Comparison of ENCODE assay signal across 12 cellular contexts in the genomic region with DNA sequence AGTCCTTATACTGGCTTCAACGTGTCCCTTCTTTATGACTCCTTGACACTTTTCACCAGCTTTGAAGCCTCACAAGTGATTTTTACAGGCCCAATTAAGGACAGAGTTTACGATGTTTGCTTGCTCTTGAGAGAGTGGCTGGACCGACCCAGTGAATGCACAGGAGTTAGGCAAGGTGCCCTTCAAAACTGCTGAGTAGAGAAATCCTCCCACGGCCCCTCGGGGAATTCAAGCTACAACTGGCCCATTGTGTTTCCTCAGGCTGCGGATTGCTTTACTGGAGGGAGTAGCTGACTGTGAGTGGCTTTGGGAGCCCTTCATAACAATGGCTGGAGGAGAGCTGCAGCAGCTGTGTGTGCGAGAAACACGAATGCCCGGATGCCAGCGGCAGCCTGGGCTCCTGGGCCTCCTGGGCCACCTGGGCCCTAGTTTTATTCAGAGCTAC. TPM values are rescaled to one million over a fixed set of nuclear protein-coding genes. Genes with fewer than 3 reads are reported as not detected.
DNase-seq lines count a peak whose midpoint lies in the region; ATAC-seq, FAIRE-seq and TF ChIP-seq lines count a peak whose summit lies in the region.
"Had no signal": no experiment of that assay in that cellular context is flagged by ENCODE, and none has a peak within 500 bp of the region (broad histone marks: within the 10 kb centered on the region; RNA-seq: fewer than 3 reads in every experiment).

No MANE protein-coding gene starts in this region.

- TF ChIP-seq CTCF in body of pancreas (IDR thresholded peaks at IDR 0.05), result no peak
- TF ChIP-seq CTCF in type B pancreatic cell (conservative IDR thresholded peaks at IDR 0.05), result no peak
- TF ChIP-seq CTCF in D721Med (IDR thresholded peaks at IDR 0.05; ENCODE audit: insufficient read depth, missing control alignments), result no peak

- no peak for ATAC-seq in body of pancreas
- ATAC-seq: activated CD8-positive, alpha-beta T cell treated with anti-CD3 and anti-CD28 coated beads, Interleukin-2, amount 10 ng/mL, durations not matched to agents 7 days and 5 days had no signal

- H3K36me3 Mint-ChIP-seq in type B pancreatic cell, result no peaks in the 10 kb centered on the region

- no peaks in the 10 kb centered on the region for H3K27me3 ChIP-seq in body of pancreas
- H3K27me3 ChIP-seq: spleen had no signal

- peak; percentile 11 for DNase-seq in NCI-H82 (lab: John Stamatoyannopoulos, UW)
- no peak for DNase-seq in NCI-H82 treated with DMSO at 0.1 percent for 48 hours (lab: John Stamatoyannopoulos, UW; ENCODE audit: unreplicated experiment)
- no peak for DNase-seq in body of pancreas
- DNase-seq in iPS-NIHi11 (ENCODE audit: low spot score), result peak; percentile 58
- DNase-seq in type B pancreatic cell (ENCODE audit: extremely low spot score, unreplicated experiment), result no peak
- no peak for DNase-seq in stimulated activated CD4-positive, alpha-beta T cell treated with anti-CD3 and anti-CD28 coated beads, Interleukin-1b, Interleukin-23, amount 100 ng/mL, for 48 hours
- no peak for DNase-seq in stimulated activated CD4-positive, alpha-beta T cell treated with anti-CD3 and anti-CD28 coated beads, Interleukin-4, amount 100 ng/mL, for 1 hour
- DNase-seq in D721Med (ENCODE audit: insufficient read length, low spot score), result no peak
- DNase-seq: activated CD8-positive, alpha-beta T cell treated with anti-CD3 and anti-CD28 coated beads, Interleukin-2, amount 10 ng/mL, durations not matched to agents 7 days and 5 days; cerebellar nuclear complex; kidney; spleen had no signal

- H3K9me3 Mint-ChIP-seq in type B pancreatic cell, result peaks cover 4% of the 10 kb centered on the region

- peak overlapping the region in 3 of 4 donors; percentile 49 to 60 (median 50) for H3K27ac ChIP-seq in body of pancreas
- H3K27ac ChIP-seq: spleen had no signal

- H3K27me3 Mint-ChIP-seq in type B pancreatic cell, result peaks cover 3% of the 10 kb centered on the region

- no peak for TF ChIP-seq POLR2A in body of pancreas (IDR thresholded peaks at IDR 0.05)

- no peaks in the 10 kb centered on the region for H3K36me3 ChIP-seq in body of pancreas (replicated peaks in 1 of 2; ENCODE audit: insufficient read depth in 1 of 2, low read depth in 2 of 2)
- H3K36me3 ChIP-seq: spleen had no signal

- peak overlapping the region; percentile 37 for H3K4me3 Mint-ChIP-seq in type B pancreatic cell
- H3K4me3 Mint-ChIP-seq: activated CD8-positive, alpha-beta T cell treated with anti-CD3 and anti-CD28 coated beads, Interleukin-2, amount 10 ng/mL, durations not matched to agents 7 days and 5 days had no signal

- 57 to 68% methylated on average over 2 to 10 of the region's 10 CpGs for WGBS in body of pancreas, 2 donors

- H3K27ac Mint-ChIP-seq in type B pancreatic cell, result peak overlapping the region; percentile 82
- H3K27ac Mint-ChIP-seq: activated CD8-positive, alpha-beta T cell treated with anti-CD3 and anti-CD28 coated beads, Interleukin-2, amount 10 ng/mL, durations not matched to agents 7 days and 5 days had no signal

- intact Hi-C loops in body of pancreas (cut with DNase I), result no loop called here

- FAIRE-seq in D721Med (lab: Jason Lieb, UNC), result no peak
- FAIRE-seq: kidney had no signal

- peaks cover 5% of the 10 kb centered on the region for H3K4me1 Mint-ChIP-seq in type B pancreatic cell (ENCODE audit: unreplicated experiment)

- no peak overlapping the region for H3K4me3 ChIP-seq in body of pancreas
- H3K4me3 ChIP-seq: spleen had no signal

- no peaks in the 10 kb centered on the region for H3K9me3 ChIP-seq in body of pancreas
- H3K9me3 ChIP-seq: spleen had no signal

- peaks cover 8% of the 10 kb centered on the region for H3K4me1 ChIP-seq in body of pancreas

RNA-seq across cellular contexts. Expression of gene SGK1, which starts 50.0 kb away (rescaled TPM):
- 100 to 1,000 TPM in 1 of 2 donors, 10 to 100 TPM in 1; 51.1 to 238 TPM for total RNA-seq in body of pancreas
- total RNA-seq in type B pancreatic cell (ENCODE audit: low replicate concordance), result 52.6 and 56.1 TPM in 2 replicates

Comparison
In these comparisons a context has a peak if more than half of its experiments do, and no peak if none do; other contexts are left out.
1. DNase-seq: peak in NCI-H82 (single experiment) and iPS-NIHi11 (single experiment); none in NCI-H82 treated with DMSO at 0.1 percent for 48 hours (single experiment), body of pancreas (0 of 4), type B pancreatic cell (single experiment), stimulated activated CD4-positive, alpha-beta T cell treated with anti-CD3 and anti-CD28 coated beads, Interleukin-1b, Interleukin-23, amount 100 ng/mL, for 48 hours (single experiment), stimulated activated CD4-positive, alpha-beta T cell treated with anti-CD3 and anti-CD28 coated beads, Interleukin-4, amount 100 ng/mL, for 1 hour (single experiment) and D721Med (single experiment).